ENCODE assay signal across 30 cellular contexts in genomic region chr5:17327048-17327447, GRCh38.
"Had no signal": no experiment of that assay in that cellular context is flagged by ENCODE, and none has a peak within 500 bp of the region (broad histone marks: within the 10 kb centered on the region; RNA-seq: fewer than 3 reads in every experiment).

No MANE protein-coding gene starts in this region.

- H3K4me1 Mint-ChIP-seq: activated B cell treated with CpG ODN at 0.5 μM for 24 hours; activated CD4-positive, alpha-beta T cell treated with anti-CD3 and anti-CD28 coated beads for 36 hours; central memory CD8-positive, alpha-beta T cell; naive thymus-derived CD4-positive, alpha-beta T cell; neural crest cell had no signal

- H3K4me3 Mint-ChIP-seq: activated B cell treated with CpG ODN at 0.5 μM for 24 hours; activated CD4-positive, alpha-beta T cell treated with anti-CD3 and anti-CD28 coated beads for 36 hours; activated naive CD8-positive, alpha-beta T cell; activated T-cell treated with anti-CD3 and anti-CD28 coated beads, Interleukin-2, amount 50 U/mL, for 4 hours; central memory CD8-positive, alpha-beta T cell; naive thymus-derived CD4-positive, alpha-beta T cell; neural crest cell; T-helper 1 cell treated with Interleukin-12 subunit alpha and Interleukin-12 subunit beta and Interleukin-4 antibody, amounts not matched to agents 30 μg/mL and 1 μg/mL, for 36 hours; type B pancreatic cell had no signal

- H3K9me3 ChIP-seq: adrenal gland, ascending aorta, esophagus muscularis mucosa, gastrocnemius medialis, sigmoid colon, thoracic aorta had no signal

- H3K36me3 Mint-ChIP-seq: activated naive CD8-positive, alpha-beta T cell; naive thymus-derived CD4-positive, alpha-beta T cell; type B pancreatic cell had no signal

- ATAC-seq: activated CD4-positive, alpha-beta T cell treated with anti-CD3 and anti-CD28 coated beads for 36 hours; activated T-cell treated with anti-CD3 and anti-CD28 coated beads, Interleukin-2, amount 50 U/mL, for 4 hours; gastrocnemius medialis; naive thymus-derived CD4-positive, alpha-beta T cell had no signal

- H3K27ac ChIP-seq: adrenal gland, ascending aorta, brain microvascular endothelial cell, coronary artery, esophagus muscularis mucosa, gastrocnemius medialis, sigmoid colon, thoracic aorta had no signal

- H3K4me1 ChIP-seq: adrenal gland, ascending aorta, esophagus muscularis mucosa, gastrocnemius medialis, sigmoid colon had no signal

- H3K27me3 ChIP-seq: adrenal gland, ascending aorta, brain microvascular endothelial cell, esophagus muscularis mucosa, gastrocnemius medialis, sigmoid colon had no signal

- H3K4me3 ChIP-seq: adrenal gland, ascending aorta, coronary artery, esophagus muscularis mucosa, gastrocnemius medialis, lung, sigmoid colon, thoracic aorta had no signal

- H3K36me3 ChIP-seq: adrenal gland, ascending aorta, brain microvascular endothelial cell, esophagus muscularis mucosa, gastrocnemius medialis, sigmoid colon, thoracic aorta had no signal

- H3K27me3 Mint-ChIP-seq: activated B cell treated with CpG ODN at 0.5 μM for 24 hours; activated CD4-positive, alpha-beta T cell treated with anti-CD3 and anti-CD28 coated beads for 36 hours; activated naive CD8-positive, alpha-beta T cell; central memory CD8-positive, alpha-beta T cell; naive thymus-derived CD4-positive, alpha-beta T cell; type B pancreatic cell had no signal

- DNase-seq: activated B cell treated with CpG ODN at 0.5 μM for 24 hours; activated CD4-positive, alpha-beta T cell treated with anti-CD3 and anti-CD28 coated beads for 36 hours; activated CD4-positive, alpha-beta T cell treated with anti-CD3 and anti-CD28 coated beads, Interleukin-2, amount 50 U/mL, for 4 hours; activated CD8-positive, alpha-beta memory T cell treated with anti-CD3 and anti-CD28 coated beads, Interleukin-2, amount 50 U/mL, for 48 hours; activated naive CD4-positive, alpha-beta T cell; activated T-cell treated with anti-CD3 and anti-CD28 coated beads, Interleukin-2, amount 50 U/mL, for 4 hours; adrenal gland; brain microvascular endothelial cell; gastrocnemius medialis; head of caudate nucleus; islet precursor cell; left cardiac atrium; naive thymus-derived CD4-positive, alpha-beta T cell; occipital lobe; posterior cingulate gyrus; sigmoid colon; stimulated activated CD4-positive, alpha-beta T cell treated with anti-CD3 and anti-CD28 coated beads, Interleukin-2, amount 100 ng/mL, for 48 hours; stimulated activated naive CD4-positive, alpha-beta T cell; T1000 had no signal

- H3K27ac Mint-ChIP-seq: activated B cell treated with CpG ODN at 0.5 μM for 24 hours; activated CD4-positive, alpha-beta T cell treated with anti-CD3 and anti-CD28 coated beads for 36 hours; activated naive CD8-positive, alpha-beta T cell; activated T-helper 2 cell treated with anti-CD3 and anti-CD28 coated beads, Interferon-gamma antibody, Interleukin-2, Interleukin-4, amounts not matched to agents 10 μg/mL and 5 μg/mL and 100 μg/mL, durations not matched to agents 14 hours and 24 hours and 36 hours; naive thymus-derived CD4-positive, alpha-beta T cell; T-helper 1 cell treated with Interleukin-12 subunit alpha and Interleukin-12 subunit beta and Interleukin-4 antibody, amounts not matched to agents 30 μg/mL and 1 μg/mL, for 36 hours; type B pancreatic cell had no signal
